ENCODE assay signal across 25 cellular contexts in genomic region chr2:88622307-88622706, GRCh38. TPM values are rescaled to one million over a fixed set of nuclear protein-coding genes. Genes with fewer than 3 reads are reported as not detected.
DNase-seq lines count a peak whose midpoint lies in the region; ATAC-seq, FAIRE-seq and TF ChIP-seq lines count a peak whose summit lies in the region.
"Had no signal": no experiment of that assay in that cellular context is flagged by ENCODE, and none has a peak within 500 bp of the region (broad histone marks: within the 10 kb centered on the region; RNA-seq: fewer than 3 reads in every experiment).

No MANE protein-coding gene starts in this region.

- H3K36me3 ChIP-seq in OCI-LY7 (ENCODE audit: insufficient read depth, low read length) (peaks cover 63% of the 10 kb centered on the region), K562 (ENCODE audit: control insufficient read depth, insufficient read depth, low read length) (no peaks in the 10 kb centered on the region)

- intact Hi-C loops in OCI-LY7 (cut with micrococcal nuclease; ENCODE audit: unreplicated experiment): no loop called here
- intact Hi-C loops in K562 (cut with micrococcal nuclease): no loop called here
- intact Hi-C loops in sciatic nerve (cut with DNase I): no loop called here

- H3K4me1 ChIP-seq in OCI-LY7 (ENCODE audit: insufficient read depth, low read length, poor library complexity, severe bottlenecking) (peaks cover 77% of the 10 kb centered on the region), K562 (replicated peaks in 1 of 2; ENCODE audit: control insufficient read depth in 2 of 2, insufficient read depth in 2 of 2, low read length in 2 of 2) (peaks cover 9 to 12% of the 10 kb centered on the region in 2 experiments; a peak in 3 of 5 replicates)

- CTCF ChIA-PET in OCI-LY7 (lab: Charles Lee; ENCODE audit: unreplicated experiment): interaction anchor here (1.3 kb wide), 1 partner anchor 15 kb away, joined by 5 read pairs; no protein-coding TSS in a partner anchor
- CTCF ChIA-PET in K562 (lab: Yijun Ruan, JAX; ENCODE audit: low intra/inter-chr PET ratio): no interaction called here

- TF ChIP-seq CTCF in GM12865 (IDR thresholded peaks at IDR 0.05; ENCODE audit: insufficient read depth, low read depth, low read length, missing control alignments) (no peak), OCI-LY7 (conservative IDR thresholded peaks at IDR 0.05; ENCODE audit: low read length) (no peak), K562 (IDR thresholded peaks at IDR 0.05 in 2 of 3, conservative IDR thresholded peaks at IDR 0.05 in 1 of 3; ENCODE audit: insufficient read depth in 2 of 3, low read depth in 1 of 3, low read length in 3 of 3) (no peak)

- no peaks in the 10 kb centered on the region for H3K9me1 ChIP-seq in K562 (ENCODE audit: control insufficient read depth, insufficient read depth, low read length)

- H3K9ac ChIP-seq in K562 (ENCODE audit: insufficient read depth in 1 of 2, low read depth in 2 of 2, low read length in 2 of 2): no peak overlapping the region
- H3K9ac ChIP-seq: KMS-11 had no signal

- in situ Hi-C loops in K562 (cut with MboI): no loop called here

- H2AFZ ChIP-seq in OCI-LY7 (ENCODE audit: low read length) (no peak overlapping the region), K562 (ENCODE audit: low read depth, low read length) (no peak overlapping the region)

- TF ChIP-seq EP300 in K562 (IDR thresholded peaks at IDR 0.05; ENCODE audit: low read length): no peak

- TF ChIP-seq POLR2A in K562 (conservative IDR thresholded peaks at IDR 0.05): no peak

- DNase-seq in GM12865 (ENCODE audit: low read depth): no peak
- no peak for DNase-seq in OCI-LY7 (ENCODE audit: low spot score)
- DNase-seq in K562 (ENCODE audit: extremely low read depth in 1 of 4, low spot score in 3 of 4): peak in 1 of 4 experiments; percentile 6
- no peak for DNase-seq in sciatic nerve (ENCODE audit: low spot score)
- DNase-seq: COR-L47, DMS 273 treated with DMSO at 0.1 percent for 48 hours, GDM1, MG63, NCI-H1092 treated with DMSO at 0.1 percent for 48 hours, NCI-H146, NCI-H2081, NCI-H2171 treated with DMSO at 0.1 percent for 48 hours, NCI-H446, NCI-H526 treated with DMSO at 0.1 percent for 48 hours, OCI-M1, SIG-M5, T-helper 17 cell had no signal

- H3K27ac ChIP-seq in OCI-LY7 (ENCODE audit: low read depth, low read length, poor library complexity, severe bottlenecking) (peak overlapping the region; percentile 36), K562 (ENCODE audit: extremely low read depth, low read depth, low read length) (no peak overlapping the region)
- H3K27ac ChIP-seq: KMS-11 had no signal

- no peak for FAIRE-seq in K562 (lab: Jason Lieb, UNC)
- FAIRE-seq: GM12891, GM18507, H1, HepG2 had no signal

- 5% methylated on average over 1 of the region's 1 CpG for WGBS in K562 (ENCODE audit: insufficient coverage, low coverage, missing lambda C conversion rate)

- TF ChIP-seq RAD21 in K562 (CRISPR knock-in tag; conservative IDR thresholded peaks at IDR 0.05 in 1 of 2, IDR thresholded peaks at IDR 0.05 in 1 of 2): no peak

- H3K79me2 ChIP-seq in OCI-LY7 (ENCODE audit: insufficient read depth, low read depth, low read length): peaks cover 99% of the 10 kb centered on the region
- H3K79me2 ChIP-seq in K562 (ENCODE audit: control insufficient read depth, insufficient read depth, low read length): peaks cover 63% of the 10 kb centered on the region

- H3K27me3 ChIP-seq in K562 (ENCODE audit: control insufficient read depth in 2 of 2, insufficient read depth in 2 of 2, low read length in 2 of 2): no peaks in the 10 kb centered on the region
- H3K27me3 ChIP-seq: MG63 had no signal

- no TSS peak for BruUV-seq in OCI-LY7 (replicated peaks; lab: Mats Ljungman, UMichigan)
- BruUV-seq in K562 (replicated peaks; lab: Mats Ljungman, UMichigan): no TSS peak

- H3K4me2 ChIP-seq in OCI-LY7 (ENCODE audit: low read length): peak overlapping the region; percentile 96
- H3K4me2 ChIP-seq in K562 (ENCODE audit: insufficient read depth, low read length): no peak overlapping the region

- POLR2A ChIA-PET in OCI-LY7 (lab: Charles Lee): interaction anchor here (0.7 to 3.3 kb wide), 10 partner anchors 9 to 237 kb away, joined by 3 to 33 read pairs (median 3); no protein-coding TSS in a partner anchor
- POLR2A ChIA-PET in K562 (lab: Yijun Ruan, JAX): interaction anchor here (0.6 to 1.0 kb wide), 2 partner anchors 9 to 31 kb away, joined by 3 to 5 read pairs; no protein-coding TSS in a partner anchor

- no peaks in the 10 kb centered on the region for H3K9me3 ChIP-seq in OCI-LY7 (ENCODE audit: low read length)
- H3K9me3 ChIP-seq in K562 (replicated peaks; ENCODE audit: control insufficient read depth, insufficient read depth, low read depth, low read length): no peaks in the 10 kb centered on the region
- H3K9me3 ChIP-seq: MG63 had no signal

- H3K9me2 ChIP-seq in OCI-LY7 (ENCODE audit: insufficient read depth, low read length): no peaks in the 10 kb centered on the region

- H3K4me3 ChIP-seq in GM12865 (ENCODE audit: low read depth, low read length): peak overlapping the region; percentile 40; the same call in 1 of the 2 replicates
- peak overlapping the region; percentile 96 for H3K4me3 ChIP-seq in OCI-LY7 (ENCODE audit: low read depth, low read length, poor library complexity, severe bottlenecking)
- H3K4me3 ChIP-seq in K562: no peak overlapping the region
- H3K4me3 ChIP-seq: MG63 had no signal

- no peaks in the 10 kb centered on the region; the same call in 1 of the 2 replicates for H4K20me1 ChIP-seq in OCI-LY7 (ENCODE audit: insufficient read depth, low read length)
- peaks cover 18% of the 10 kb centered on the region for H4K20me1 ChIP-seq in K562 (replicated peaks; ENCODE audit: control insufficient read depth, insufficient read depth, low read length)

- ATAC-seq in K562: no peak
- no peak for ATAC-seq in GM18861 (IDR thresholded peaks at IDR 0.05; ENCODE audit: unreplicated experiment)
- ATAC-seq in sciatic nerve: no peak
- ATAC-seq in HG02571 (IDR thresholded peaks at IDR 0.05; ENCODE audit: unreplicated experiment): no peak
- no peak for ATAC-seq in HG02870 (IDR thresholded peaks at IDR 0.05; ENCODE audit: unreplicated experiment)
- ATAC-seq: HepG2, T-helper 17 cell had no signal

TF ChIP-seq in K562, 482 proteins besides CTCF, POLR2A, EP300 and RAD21:
- TF ChIP-seq HDAC1 (IDR thresholded peaks at IDR 0.05) (peak in 1 of 2 experiments; percentile 29; a peak in 1 of 4 replicates), CBFA2T3 (IDR thresholded peaks at IDR 0.05) (0 out of 2 replicates have a peak, but pooled peaks have one; percentile 15), CTBP1 (IDR thresholded peaks at IDR 0.05; ENCODE audit: borderline replicate concordance) (peak; percentile 48; the same call in 1 of the 2 replicates), RCOR1 (IDR thresholded peaks at IDR 0.05; ENCODE audit: borderline replicate concordance in 1 of 2, low read depth in 2 of 2, low read length in 2 of 2) (0 out of 4 replicates have a peak, but pooled peaks of 1 of the 2 experiments have one; percentile 24), ZNF134 (CRISPR knock-in tag; conservative IDR thresholded peaks at IDR 0.05) (peak; percentile 55), JUNB (CRISPR knock-in tag; conservative IDR thresholded peaks at IDR 0.05) (no peak)

RNA-seq across cellular contexts. Expression of gene EIF2AK3, which starts 5.0 kb away (rescaled TPM):
- total RNA-seq in OCI-LY7 (2014; rRNA removed; shearing (Covaris generic)): 49.4 and 52.7 TPM in 2 replicates
- 64.5 and 73.4 TPM in 2 replicates for total RNA-seq in OCI-LY7 (2022)
- 11.0 and 50.4 TPM in 2 replicates for total RNA-seq in K562 (2011; cell fraction: chromatin; rRNA removed; ENCODE audit: low replicate concordance)
- 13.0 and 13.6 TPM in 2 replicates for total RNA-seq in K562 (2011; cell fraction: nucleolus; rRNA removed)
- 19.3 and 21.9 TPM in 2 replicates for total RNA-seq in K562 (2011; cell fraction: nucleoplasm; rRNA removed)
- 7.1 and 9.3 TPM in 2 replicates for total RNA-seq in K562 (2014; rRNA removed)
- 11.6 and 14.7 TPM in 2 replicates for total RNA-seq in K562 (2014; rRNA removed; fragmentation: Illumina TruSeq; extraction: Trizol)
- total RNA-seq in K562 (2015; rRNA removed; fragmentation: Illumina TruSeq; extraction: Trizol): 10.3 and 13.1 TPM in 2 replicates
- total RNA-seq in K562 (2021): 5.9 and 7.4 TPM in 2 replicates
- 6.3 and 7.5 TPM in 2 replicates for polyA plus RNA-seq in K562 (2011; rRNA removed)
- 1.5 and 3.2 TPM in 2 replicates for polyA plus RNA-seq in K562 (2011; cell fraction: cytosol; rRNA removed)
- 6.9 and 8.7 TPM in 2 replicates for polyA plus RNA-seq in K562 (2011; cell fraction: nucleus; rRNA removed)
- polyA plus RNA-seq in K562 (2012): 6.0 and 9.5 TPM in 2 replicates
- 7.3 and 9.8 TPM in 2 replicates for polyA plus RNA-seq in K562 (2014; fragmentation: Illumina TruSeq; extraction: Trizol)
- 1 to 10 TPM; 1.7 to 2.2 TPM for polyA plus RNA-seq in K562 (2014; fragmentation: Nextera tagmentation; extraction: Ambion mirVana)
- 3.2 and 7.7 TPM in 2 replicates for polyA plus RNA-seq in K562 (2014; rRNA removed)
- 23.6 and 24.8 TPM in 2 replicates for polyA minus RNA-seq in K562 (2011; rRNA and poly(A)+ RNA removed)
- 5.6 and 7.8 TPM in 2 replicates for polyA minus RNA-seq in K562 (2011; cell fraction: cytosol; rRNA and poly(A)+ RNA removed)
- polyA minus RNA-seq in K562 (2011; cell fraction: nucleus; rRNA and poly(A)+ RNA removed): 7.0 and 11.0 TPM in 2 replicates
- 31.4 TPM for total RNA-seq in sciatic nerve
